Comparison of ENCODE assay signal across 1 cellular context in the genomic region with DNA sequence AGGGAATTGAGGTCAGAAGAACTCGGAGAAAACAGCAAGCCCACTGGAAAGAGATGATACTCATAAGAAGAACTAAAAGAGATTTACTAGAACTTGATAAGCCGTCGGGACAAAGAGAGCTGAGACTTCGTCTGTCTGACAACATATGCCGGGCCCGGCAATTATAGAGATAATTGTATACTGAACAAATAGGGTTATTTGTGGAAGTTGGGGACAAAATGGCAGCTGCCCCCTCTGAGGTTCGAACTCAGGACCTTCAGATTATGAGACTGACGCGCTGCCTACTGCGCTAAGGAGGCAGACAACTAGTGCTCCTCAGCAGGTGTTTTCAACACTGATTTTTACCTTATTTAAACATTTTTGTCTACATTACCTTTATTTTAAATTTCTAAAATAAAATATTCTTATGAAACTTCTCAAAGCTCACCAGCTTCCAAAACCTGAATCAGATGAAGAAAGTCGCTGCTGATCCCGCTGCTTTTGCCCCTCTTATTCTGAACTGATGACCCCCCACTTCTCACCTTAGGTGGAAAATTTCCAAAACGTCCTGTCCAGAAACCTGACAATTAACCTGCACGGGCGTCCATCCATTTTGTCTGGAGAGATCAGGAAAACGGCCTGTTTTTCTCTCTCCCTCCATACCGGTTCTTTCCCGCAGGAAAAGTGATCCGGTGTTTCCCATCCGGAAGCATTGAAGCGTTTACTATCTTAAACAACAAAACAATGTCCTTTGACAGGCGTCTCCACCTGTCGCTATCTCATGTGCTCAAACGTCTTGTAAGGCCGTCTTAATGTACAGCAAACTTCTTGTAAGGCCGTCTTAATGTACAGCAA.
TF ChIP-seq lines count a peak whose summit lies in the region.

No MANE protein-coding gene starts in this region.

TF ChIP-seq in K562, 482 proteins besides CTCF, POLR2A, EP300 and RAD21 (continued from another document and continues in another):
- TF ChIP-seq EHMT2 (IDR thresholded peaks at IDR 0.05) (no peak), DDX20 (tag; IDR thresholded peaks at IDR 0.05; ENCODE audit: low read depth) (no peak), RFX1 (IDR thresholded peaks at IDR 0.05) (no peak), SLC30A9 (CRISPR knock-in tag; IDR thresholded peaks at IDR 0.05) (no peak), CHD1 (IDR thresholded peaks at IDR 0.05; ENCODE audit: low read length) (peak; percentile 72), STAT5B (CRISPR knock-in tag; IDR thresholded peaks at IDR 0.05) (no peak), ZNF518B (CRISPR knock-in tag; IDR thresholded peaks at IDR 0.05) (no peak), MAFK (IDR thresholded peaks at IDR 0.05; ENCODE audit: low read length) (no peak), ZNF561 (CRISPR knock-in tag; conservative IDR thresholded peaks at IDR 0.05) (no peak), SIN3A (IDR thresholded peaks at IDR 0.05; ENCODE audit: borderline replicate concordance in 2 of 2, control insufficient read depth in 1 of 2, low read depth in 2 of 2, low read length in 2 of 2) (no peak; a peak in 1 of 4 replicates), ZNF143 (CRISPR knock-in tag; IDR thresholded peaks at IDR 0.05) (no peak), NCOR1 (IDR thresholded peaks at IDR 0.05) (0 out of 2 replicates have a peak, but pooled peaks have one; percentile 5), MEF2D (tag; conservative IDR thresholded peaks at IDR 0.05; ENCODE audit: low read depth) (0 out of 2 replicates have a peak, but pooled peaks have one; percentile 42), FIP1L1 (IDR thresholded peaks at IDR 0.05; ENCODE audit: low read depth, low read length, poor library complexity, severe bottlenecking) (no peak), JUND (IDR thresholded peaks at IDR 0.05; ENCODE audit: borderline replicate concordance, low read depth, low read length) (peak; percentile 60; the same call in 1 of the 2 replicates), JUND (tag; IDR thresholded peaks at IDR 0.05; ENCODE audit: borderline replicate concordance, low read depth, low read length) (peak; percentile 27; the same call in 1 of the 3 replicates), RFX7 (CRISPR knock-in tag; IDR thresholded peaks at IDR 0.05) (no peak), POLR3G (IDR thresholded peaks at IDR 0.05; ENCODE audit: extremely low read depth, insufficient read length, insufficient replicate concordance) (peak; percentile 61), ZKSCAN1 (IDR thresholded peaks at IDR 0.05; ENCODE audit: low read depth, low read length) (peak; percentile 52; the same call in 1 of the 2 replicates), KLF16 (IDR thresholded peaks at IDR 0.05) (no peak), CHD2 (IDR thresholded peaks at IDR 0.05; ENCODE audit: low read depth, low read length) (0 out of 2 replicates have a peak, but pooled peaks have one; percentile 33), ZNF212 (CRISPR knock-in tag; IDR thresholded peaks at IDR 0.05) (no peak), PHF20 (IDR thresholded peaks at IDR 0.05; ENCODE audit: partially characterized antibody) (peak; percentile 45), ZNF57 (CRISPR knock-in tag; IDR thresholded peaks at IDR 0.05) (no peak), TARDBP (IDR thresholded peaks at IDR 0.05) (peak; percentile 38; the same call in 1 of the 2 replicates), ATF1 (CRISPR knock-in tag; IDR thresholded peaks at IDR 0.05) (no peak), ATF1 (tag; IDR thresholded peaks at IDR 0.05) (peak; percentile 71), PRPF4 (IDR thresholded peaks at IDR 0.05; ENCODE audit: insufficient read depth, low read depth, low read length, poor library complexity, severe bottlenecking) (no peak), RBM14 (IDR thresholded peaks at IDR 0.05; ENCODE audit: borderline replicate concordance, insufficient read depth, low read depth, low read length) (no peak), ZKSCAN8 (CRISPR knock-in tag; IDR thresholded peaks at IDR 0.05) (0 out of 2 replicates have a peak, but pooled peaks have one; percentile 22), CAMTA2 (CRISPR knock-in tag; conservative IDR thresholded peaks at IDR 0.05) (no peak), NBN (IDR thresholded peaks at IDR 0.05; ENCODE audit: low read depth) (no peak; the same call in none of the 2 replicates), ZNF583 (CRISPR knock-in tag; IDR thresholded peaks at IDR 0.05) (no peak), TAF15 (IDR thresholded peaks at IDR 0.05; ENCODE audit: low read depth, low read length) (no peak), ETS2 (tag; IDR thresholded peaks at IDR 0.05; ENCODE audit: borderline replicate concordance, poor library complexity, severe bottlenecking) (no peak), BRCA1 (IDR thresholded peaks at IDR 0.05) (no peak), BRCA1 (CRISPR knock-in tag; IDR thresholded peaks at IDR 0.05) (no peak), POLR3A (IDR thresholded peaks at IDR 0.05; ENCODE audit: borderline replicate concordance, extremely low read depth, insufficient read depth, insufficient read length) (peak; percentile 98), TEAD2 (tag; IDR thresholded peaks at IDR 0.05) (no peak), TFAM (CRISPR knock-in tag; conservative IDR thresholded peaks at IDR 0.05) (no peak), CREM (IDR thresholded peaks at IDR 0.05; ENCODE audit: low read depth) (peak; percentile 77), PHF21A (IDR thresholded peaks at IDR 0.05; ENCODE audit: borderline replicate concordance, low read depth) (peak; percentile 76; the same call in 1 of the 2 replicates), NEUROD1 (IDR thresholded peaks at IDR 0.05; ENCODE audit: borderline replicate concordance, low read depth, low read length, partially characterized antibody) (no peak), SUPT5H (IDR thresholded peaks at IDR 0.05) (no peak), ZNF263 (CRISPR knock-in tag; IDR thresholded peaks at IDR 0.05; ENCODE audit: borderline replicate concordance) (no peak), IFI16 (CRISPR knock-in tag; IDR thresholded peaks at IDR 0.05) (no peak), XRCC4 (IDR thresholded peaks at IDR 0.05; ENCODE audit: extremely low read depth, insufficient read depth, insufficient read length) (no peak), PCBP2 (IDR thresholded peaks at IDR 0.05; ENCODE audit: low read depth, low read length, poor library complexity, severe bottlenecking) (no peak), ILK (tag; IDR thresholded peaks at IDR 0.05; ENCODE audit: borderline replicate concordance, low read depth) (no peak), SRSF7 (optimal IDR thresholded peaks at IDR 0.05; ENCODE audit: low read depth, low read length) (no peak), ZNF124 (CRISPR knock-in tag; IDR thresholded peaks at IDR 0.05) (no peak), C11orf30 (IDR thresholded peaks at IDR 0.05; ENCODE audit: low read depth) (no peak), ZNF253 (CRISPR knock-in tag; conservative IDR thresholded peaks at IDR 0.05) (no peak), NR1H2 (CRISPR knock-in tag; IDR thresholded peaks at IDR 0.05) (no peak), ZFP36 (IDR thresholded peaks at IDR 0.05; ENCODE audit: low read depth, low read length, partially characterized antibody) (peak; percentile 49), NFYB (IDR thresholded peaks at IDR 0.05; ENCODE audit: extremely low read depth, insufficient read length) (no peak)
- TF ChIP-seq, protein P1, sequence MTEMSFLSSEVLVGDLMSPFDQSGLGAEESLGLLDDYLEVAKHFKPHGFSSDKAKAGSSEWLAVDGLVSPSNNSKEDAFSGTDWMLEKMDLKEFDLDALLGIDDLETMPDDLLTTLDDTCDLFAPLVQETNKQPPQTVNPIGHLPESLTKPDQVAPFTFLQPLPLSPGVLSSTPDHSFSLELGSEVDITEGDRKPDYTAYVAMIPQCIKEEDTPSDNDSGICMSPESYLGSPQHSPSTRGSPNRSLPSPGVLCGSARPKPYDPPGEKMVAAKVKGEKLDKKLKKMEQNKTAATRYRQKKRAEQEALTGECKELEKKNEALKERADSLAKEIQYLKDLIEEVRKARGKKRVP (CRISPR knock-in tag; IDR thresholded peaks at IDR 0.05) = no peak
- TF ChIP-seq, protein P2, sequence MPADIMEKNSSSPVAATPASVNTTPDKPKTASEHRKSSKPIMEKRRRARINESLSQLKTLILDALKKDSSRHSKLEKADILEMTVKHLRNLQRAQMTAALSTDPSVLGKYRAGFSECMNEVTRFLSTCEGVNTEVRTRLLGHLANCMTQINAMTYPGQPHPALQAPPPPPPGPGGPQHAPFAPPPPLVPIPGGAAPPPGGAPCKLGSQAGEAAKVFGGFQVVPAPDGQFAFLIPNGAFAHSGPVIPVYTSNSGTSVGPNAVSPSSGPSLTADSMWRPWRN (IDR thresholded peaks at IDR 0.05; ENCODE audit: low read depth) = no peak
- TF ChIP-seq, protein P3, sequence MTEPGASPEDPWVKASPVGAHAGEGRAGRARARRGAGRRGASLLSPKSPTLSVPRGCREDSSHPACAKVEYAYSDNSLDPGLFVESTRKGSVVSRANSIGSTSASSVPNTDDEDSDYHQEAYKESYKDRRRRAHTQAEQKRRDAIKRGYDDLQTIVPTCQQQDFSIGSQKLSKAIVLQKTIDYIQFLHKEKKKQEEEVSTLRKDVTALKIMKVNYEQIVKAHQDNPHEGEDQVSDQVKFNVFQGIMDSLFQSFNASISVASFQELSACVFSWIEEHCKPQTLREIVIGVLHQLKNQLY (CRISPR knock-in tag; conservative IDR thresholded peaks at IDR 0.05) = no peak
- TF ChIP-seq, protein P4, sequence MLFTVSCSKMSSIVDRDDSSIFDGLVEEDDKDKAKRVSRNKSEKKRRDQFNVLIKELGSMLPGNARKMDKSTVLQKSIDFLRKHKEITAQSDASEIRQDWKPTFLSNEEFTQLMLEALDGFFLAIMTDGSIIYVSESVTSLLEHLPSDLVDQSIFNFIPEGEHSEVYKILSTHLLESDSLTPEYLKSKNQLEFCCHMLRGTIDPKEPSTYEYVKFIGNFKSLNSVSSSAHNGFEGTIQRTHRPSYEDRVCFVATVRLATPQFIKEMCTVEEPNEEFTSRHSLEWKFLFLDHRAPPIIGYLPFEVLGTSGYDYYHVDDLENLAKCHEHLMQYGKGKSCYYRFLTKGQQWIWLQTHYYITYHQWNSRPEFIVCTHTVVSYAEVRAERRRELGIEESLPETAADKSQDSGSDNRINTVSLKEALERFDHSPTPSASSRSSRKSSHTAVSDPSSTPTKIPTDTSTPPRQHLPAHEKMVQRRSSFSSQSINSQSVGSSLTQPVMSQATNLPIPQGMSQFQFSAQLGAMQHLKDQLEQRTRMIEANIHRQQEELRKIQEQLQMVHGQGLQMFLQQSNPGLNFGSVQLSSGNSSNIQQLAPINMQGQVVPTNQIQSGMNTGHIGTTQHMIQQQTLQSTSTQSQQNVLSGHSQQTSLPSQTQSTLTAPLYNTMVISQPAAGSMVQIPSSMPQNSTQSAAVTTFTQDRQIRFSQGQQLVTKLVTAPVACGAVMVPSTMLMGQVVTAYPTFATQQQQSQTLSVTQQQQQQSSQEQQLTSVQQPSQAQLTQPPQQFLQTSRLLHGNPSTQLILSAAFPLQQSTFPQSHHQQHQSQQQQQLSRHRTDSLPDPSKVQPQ (CRISPR knock-in tag; IDR thresholded peaks at IDR 0.05; ENCODE audit: borderline replicate concordance) = no peak
- TF ChIP-seq, protein P5, sequence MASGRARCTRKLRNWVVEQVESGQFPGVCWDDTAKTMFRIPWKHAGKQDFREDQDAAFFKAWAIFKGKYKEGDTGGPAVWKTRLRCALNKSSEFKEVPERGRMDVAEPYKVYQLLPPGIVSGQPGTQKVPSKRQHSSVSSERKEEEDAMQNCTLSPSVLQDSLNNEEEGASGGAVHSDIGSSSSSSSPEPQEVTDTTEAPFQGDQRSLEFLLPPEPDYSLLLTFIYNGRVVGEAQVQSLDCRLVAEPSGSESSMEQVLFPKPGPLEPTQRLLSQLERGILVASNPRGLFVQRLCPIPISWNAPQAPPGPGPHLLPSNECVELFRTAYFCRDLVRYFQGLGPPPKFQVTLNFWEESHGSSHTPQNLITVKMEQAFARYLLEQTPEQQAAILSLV (tag; IDR thresholded peaks at IDR 0.05) = no peak
- TF ChIP-seq, protein P6, sequence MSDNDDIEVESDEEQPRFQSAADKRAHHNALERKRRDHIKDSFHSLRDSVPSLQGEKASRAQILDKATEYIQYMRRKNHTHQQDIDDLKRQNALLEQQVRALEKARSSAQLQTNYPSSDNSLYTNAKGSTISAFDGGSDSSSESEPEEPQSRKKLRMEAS (CRISPR knock-in tag; IDR thresholded peaks at IDR 0.05) = no peak
- TF ChIP-seq, protein P7, sequence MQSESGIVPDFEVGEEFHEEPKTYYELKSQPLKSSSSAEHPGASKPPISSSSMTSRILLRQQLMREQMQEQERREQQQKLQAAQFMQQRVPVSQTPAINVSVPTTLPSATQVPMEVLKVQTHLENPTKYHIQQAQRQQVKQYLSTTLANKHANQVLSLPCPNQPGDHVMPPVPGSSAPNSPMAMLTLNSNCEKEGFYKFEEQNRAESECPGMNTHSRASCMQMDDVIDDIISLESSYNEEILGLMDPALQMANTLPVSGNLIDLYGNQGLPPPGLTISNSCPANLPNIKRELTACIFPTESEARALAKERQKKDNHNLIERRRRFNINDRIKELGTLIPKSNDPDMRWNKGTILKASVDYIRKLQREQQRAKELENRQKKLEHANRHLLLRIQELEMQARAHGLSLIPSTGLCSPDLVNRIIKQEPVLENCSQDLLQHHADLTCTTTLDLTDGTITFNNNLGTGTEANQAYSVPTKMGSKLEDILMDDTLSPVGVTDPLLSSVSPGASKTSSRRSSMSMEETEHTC (IDR thresholded peaks at IDR 0.05) = no peak
